Comparison of ENCODE assay signal across 14 cellular contexts in genomic region chr1:158688343-158688742, GRCh38. TPM values are rescaled to one million over a fixed set of nuclear protein-coding genes. Genes with fewer than 3 reads are reported as not detected.
"Had no signal": no experiment of that assay in that cellular context is flagged by ENCODE, and none has a peak within 500 bp of the region (broad histone marks: within the 10 kb centered on the region; RNA-seq: fewer than 3 reads in every experiment).

No MANE protein-coding gene starts in this region.

RNA-seq across cellular contexts. Expression of gene SPTA1, which starts 1.8 kb away (rescaled TPM):
- total RNA-seq: activated B cell treated with CpG ODN at 0.5 μM for 24 hours; activated CD4-positive, alpha-beta memory T cell treated with anti-CD3 and anti-CD28 coated beads, Interleukin-2, amount 10 ng/mL, durations not matched to agents 7 days and 5 days; activated CD4-positive, alpha-beta T cell treated with anti-CD3 and anti-CD28 coated beads for 36 hours; activated CD4-positive, alpha-beta T cell treated with anti-CD3 and anti-CD28 coated beads, Interleukin-2, amount 10 ng/mL, durations not matched to agents 24 days and 14 days; activated CD4-positive, alpha-beta T cell treated with anti-CD3 and anti-CD28 coated beads, Interleukin-2, amount 10 ng/mL, durations not matched to agents 7 days and 5 days; activated CD8-positive, alpha-beta memory T cell treated with anti-CD3 and anti-CD28 coated beads for 36 hours; activated CD8-positive, alpha-beta memory T cell treated with anti-CD3 and anti-CD28 coated beads, Interleukin-2, amount 10 ng/mL, durations not matched to agents 7 days and 5 days; activated CD8-positive, alpha-beta T cell treated with anti-CD3 and anti-CD28 coated beads, Interleukin-2, amount 10 ng/mL, durations not matched to agents 7 days and 5 days; T-helper 1 cell treated with Interleukin-12 subunit alpha and Interleukin-12 subunit beta and Interleukin-4 antibody, amounts not matched to agents 30 ng/mL and 1 ng/mL, for 36 hours; T-helper 17 cell; T-helper 2 cell treated with Interferon-gamma antibody and Interleukin-4, amounts not matched to agents 100 ng/mL and 5 ng/mL, for 36 hours had no signal

RNA-seq across cellular contexts. Expression of gene OR6K2, which starts 12.1 kb away (rescaled TPM):
- total RNA-seq: activated B cell treated with CpG ODN at 0.5 μM for 24 hours; activated CD4-positive, alpha-beta memory T cell treated with anti-CD3 and anti-CD28 coated beads for 36 hours; activated CD4-positive, alpha-beta memory T cell treated with anti-CD3 and anti-CD28 coated beads, Interleukin-2, amount 10 ng/mL, durations not matched to agents 7 days and 5 days; activated CD4-positive, alpha-beta T cell treated with anti-CD3 and anti-CD28 coated beads for 36 hours; activated CD4-positive, alpha-beta T cell treated with anti-CD3 and anti-CD28 coated beads, Interleukin-2, amount 10 ng/mL, durations not matched to agents 24 days and 14 days; activated CD4-positive, alpha-beta T cell treated with anti-CD3 and anti-CD28 coated beads, Interleukin-2, amount 10 ng/mL, durations not matched to agents 7 days and 5 days; activated CD8-positive, alpha-beta memory T cell treated with anti-CD3 and anti-CD28 coated beads for 36 hours; activated CD8-positive, alpha-beta memory T cell treated with anti-CD3 and anti-CD28 coated beads, Interleukin-2, amount 10 ng/mL, durations not matched to agents 7 days and 5 days; activated CD8-positive, alpha-beta T cell treated with anti-CD3 and anti-CD28 coated beads for 36 hours; activated CD8-positive, alpha-beta T cell treated with anti-CD3 and anti-CD28 coated beads, Interleukin-2, amount 10 ng/mL, durations not matched to agents 7 days and 5 days; T-helper 1 cell treated with Interleukin-12 subunit alpha and Interleukin-12 subunit beta and Interleukin-4 antibody, amounts not matched to agents 30 ng/mL and 1 ng/mL, for 36 hours; T-helper 17 cell; T-helper 2 cell treated with Interferon-gamma antibody and Interleukin-4, amounts not matched to agents 100 ng/mL and 5 ng/mL, for 36 hours; WTC11 had no signal

RNA-seq across cellular contexts. Expression of gene OR6K3, which starts 32.2 kb away (rescaled TPM):
- total RNA-seq: activated B cell treated with CpG ODN at 0.5 μM for 24 hours; activated CD4-positive, alpha-beta memory T cell treated with anti-CD3 and anti-CD28 coated beads for 36 hours; activated CD4-positive, alpha-beta memory T cell treated with anti-CD3 and anti-CD28 coated beads, Interleukin-2, amount 10 ng/mL, durations not matched to agents 7 days and 5 days; activated CD4-positive, alpha-beta T cell treated with anti-CD3 and anti-CD28 coated beads for 36 hours; activated CD4-positive, alpha-beta T cell treated with anti-CD3 and anti-CD28 coated beads, Interleukin-2, amount 10 ng/mL, durations not matched to agents 24 days and 14 days; activated CD4-positive, alpha-beta T cell treated with anti-CD3 and anti-CD28 coated beads, Interleukin-2, amount 10 ng/mL, durations not matched to agents 7 days and 5 days; activated CD8-positive, alpha-beta memory T cell treated with anti-CD3 and anti-CD28 coated beads for 36 hours; activated CD8-positive, alpha-beta memory T cell treated with anti-CD3 and anti-CD28 coated beads, Interleukin-2, amount 10 ng/mL, durations not matched to agents 7 days and 5 days; activated CD8-positive, alpha-beta T cell treated with anti-CD3 and anti-CD28 coated beads for 36 hours; activated CD8-positive, alpha-beta T cell treated with anti-CD3 and anti-CD28 coated beads, Interleukin-2, amount 10 ng/mL, durations not matched to agents 7 days and 5 days; T-helper 1 cell treated with Interleukin-12 subunit alpha and Interleukin-12 subunit beta and Interleukin-4 antibody, amounts not matched to agents 30 ng/mL and 1 ng/mL, for 36 hours; T-helper 17 cell; T-helper 2 cell treated with Interferon-gamma antibody and Interleukin-4, amounts not matched to agents 100 ng/mL and 5 ng/mL, for 36 hours; WTC11 had no signal
